ENCODE assay signal across 21 cellular contexts in the genomic region with DNA sequence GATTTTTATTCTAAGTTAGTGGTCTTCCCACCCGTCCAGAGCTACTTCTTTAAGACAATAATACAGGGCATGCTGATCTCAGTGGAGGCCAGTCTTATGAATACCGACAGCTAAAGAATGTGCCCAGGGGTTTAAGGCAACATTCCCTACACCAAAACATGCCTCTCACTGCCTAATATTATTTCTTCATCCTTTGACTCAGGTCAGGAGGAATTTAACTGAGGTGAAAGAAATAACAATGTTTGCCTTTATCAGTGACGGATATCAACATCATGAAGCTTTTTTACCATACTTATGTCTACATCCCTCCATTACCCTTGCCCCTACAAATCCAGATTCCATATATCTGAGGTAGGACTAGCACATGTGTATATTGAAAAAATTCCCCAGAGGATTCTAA. TPM values are rescaled to one million over a fixed set of nuclear protein-coding genes. Genes with fewer than 3 reads are reported as not detected.
DNase-seq lines count a peak whose midpoint lies in the region; ATAC-seq and TF ChIP-seq lines count a peak whose summit lies in the region.
"Had no signal": no experiment of that assay in that cellular context is flagged by ENCODE, and none has a peak within 500 bp of the region (broad histone marks: within the 10 kb centered on the region; RNA-seq: fewer than 3 reads in every experiment).

No MANE protein-coding gene starts in this region.

- H3K4me2 ChIP-seq in SK-N-SH = no peak overlapping the region

- no peaks in the 10 kb centered on the region for H3K4me1 Mint-ChIP-seq in Calu3 (ENCODE audit: low read depth, unreplicated experiment)
- peaks cover 0 to 4% of the 10 kb centered on the region in 2 donors for H3K4me1 Mint-ChIP-seq in natural killer cell treated with Interleukin-12 subunit alpha and Interleukin-12 subunit beta and Interleukin-15 and Interleukin-18, amount 100 ng/mL, for 72 hours (ENCODE audit: low read depth in 2 of 2)
- H3K4me1 Mint-ChIP-seq: activated B cell treated with CpG ODN at 0.5 μM for 24 hours had no signal

- no peak for TF ChIP-seq EP300 in SK-N-SH (IDR thresholded peaks at IDR 0.05; ENCODE audit: borderline replicate concordance in 1 of 2, low read depth in 1 of 2, low read length in 1 of 2)

- no peak overlapping the region for H3K27ac Mint-ChIP-seq in Calu3 (ENCODE audit: unreplicated experiment)
- no peak overlapping the region for H3K27ac Mint-ChIP-seq in natural killer cell treated with Interleukin-12 subunit alpha and Interleukin-12 subunit beta and Interleukin-15 and Interleukin-18, amount 100 ng/mL, for 72 hours
- H3K27ac Mint-ChIP-seq: activated B cell treated with CpG ODN at 0.5 μM for 24 hours, T-cell had no signal

- CTCF ChIA-PET in SK-N-SH (lab: Yijun Ruan, JAX) (interaction anchor here (0.8 to 7.3 kb wide), 13 partner anchors 25 to 633 kb away, joined by 3 to 428 read pairs (median 7); no protein-coding TSS in a partner anchor), Calu3 (lab: Charles Lee) (no interaction called here)

- BruUV-seq in Calu3 (replicated peaks; lab: Mats Ljungman, UMichigan) = no TSS peak

- no peak for TF ChIP-seq RAD21 in SK-N-SH (IDR thresholded peaks at IDR 0.05; ENCODE audit: low read length)

- H3K27me3 Mint-ChIP-seq in Calu3 (ENCODE audit: unreplicated experiment) = peaks cover 3% of the 10 kb centered on the region
- H3K27me3 Mint-ChIP-seq in natural killer cell treated with Interleukin-12 subunit alpha and Interleukin-12 subunit beta and Interleukin-15 and Interleukin-18, amount 100 ng/mL, for 72 hours = no peaks in the 10 kb centered on the region
- H3K27me3 Mint-ChIP-seq: activated B cell treated with CpG ODN at 0.5 μM for 24 hours, T-cell had no signal

- H3K4me1 ChIP-seq in SK-N-SH (ENCODE audit: control insufficient read depth in 1 of 2, insufficient read depth in 2 of 2, low read depth in 1 of 2, low read length in 1 of 2) (peaks cover 0 to 6% of the 10 kb centered on the region in 2 experiments; a peak in 1 of 4 replicates), tibial artery (peaks cover 0 to 26% (median 0%) of the 10 kb centered on the region in 4 donors)

- TF ChIP-seq CTCF in SK-N-SH (IDR thresholded peaks at IDR 0.05) = no peak
- TF ChIP-seq CTCF in astrocyte of the spinal cord (IDR thresholded peaks at IDR 0.05; ENCODE audit: low read depth, low read length) = no peak
- TF ChIP-seq CTCF in tibial artery (IDR thresholded peaks at IDR 0.05) = no peak
- no peak for TF ChIP-seq CTCF in Calu3 (IDR thresholded peaks at IDR 0.05; ENCODE audit: unreplicated experiment)

- H3K79me2 ChIP-seq in SK-N-SH (ENCODE audit: insufficient read depth) = no peaks in the 10 kb centered on the region

- POLR2A ChIA-PET in SK-N-SH (lab: Yijun Ruan, JAX) = no interaction called here

- H3K36me3 ChIP-seq in SK-N-SH (replicated peaks in 1 of 2; ENCODE audit: control insufficient read depth in 1 of 2, insufficient read depth in 2 of 2, low read length in 1 of 2) = no peaks in the 10 kb centered on the region
- H3K36me3 ChIP-seq in tibial artery = no peaks in the 10 kb centered on the region

- DNase-seq in SK-N-SH (no peak), astrocyte of the spinal cord (ENCODE audit: low read depth, low spot score) (peak; percentile 90), hepatic stellate cell (ENCODE audit: low spot score) (peak; percentile 48), tibial artery (no peak), posterior cingulate gyrus (no peak), Calu3 (no peak)
- no peak for DNase-seq in natural killer cell treated with Interleukin-12 subunit alpha and Interleukin-12 subunit beta and Interleukin-15 and Interleukin-18, amount 100 ng/mL, for 72 hours (ENCODE audit: low spot score)
- DNase-seq: activated B cell treated with CpG ODN at 0.5 μM for 24 hours; activated naive CD4-positive, alpha-beta T cell treated with Interleukin-2 at 50 U/mL for 16 hours; cerebellar nuclear complex; COR-L47; hypothalamus; KBM-7; NCI-H1417 treated with DMSO at 0.1 percent for 48 hours; OCI-M1; retina; stimulated activated naive CD4-positive, alpha-beta T cell; T-cell had no signal

- H3K36me3 Mint-ChIP-seq in Calu3 (ENCODE audit: insufficient read depth, unreplicated experiment) = no peaks in the 10 kb centered on the region
- no peaks in the 10 kb centered on the region for H3K36me3 Mint-ChIP-seq in natural killer cell treated with Interleukin-12 subunit alpha and Interleukin-12 subunit beta and Interleukin-15 and Interleukin-18, amount 100 ng/mL, for 72 hours
- H3K36me3 Mint-ChIP-seq: T-cell had no signal

- 49% methylated on average over 3 of the region's 3 CpGs for WGBS in SK-N-SH (ENCODE audit: low lambda C conversion rate)

- H3K27me3 ChIP-seq in SK-N-SH (ENCODE audit: insufficient read depth) (peaks cover 2% of the 10 kb centered on the region; the same call in 1 of the 2 replicates), tibial artery (no peaks in the 10 kb centered on the region)

- H3K9ac ChIP-seq in SK-N-SH = no peak overlapping the region

- no peaks in the 10 kb centered on the region for H3K9me3 Mint-ChIP-seq in Calu3 (ENCODE audit: low read depth, unreplicated experiment)
- no peaks in the 10 kb centered on the region for H3K9me3 Mint-ChIP-seq in natural killer cell treated with Interleukin-12 subunit alpha and Interleukin-12 subunit beta and Interleukin-15 and Interleukin-18, amount 100 ng/mL, for 72 hours

- H2AFZ ChIP-seq in SK-N-SH (ENCODE audit: low read depth) = no peak overlapping the region

- no peaks in the 10 kb centered on the region for H3K9me2 ChIP-seq in SK-N-SH

- H3K4me3 ChIP-seq in SK-N-SH (ENCODE audit: low read depth in 2 of 2, low read length in 1 of 2) (no peak overlapping the region), astrocyte of the spinal cord (ENCODE audit: low read depth, low read length) (no peak overlapping the region), tibial artery (no peak overlapping the region)

- H3K4me3 Mint-ChIP-seq in Calu3 (ENCODE audit: low read depth, unreplicated experiment) = no peak overlapping the region
- H3K4me3 Mint-ChIP-seq in natural killer cell treated with Interleukin-12 subunit alpha and Interleukin-12 subunit beta and Interleukin-15 and Interleukin-18, amount 100 ng/mL, for 72 hours = no peak overlapping the region
- H3K4me3 Mint-ChIP-seq: activated B cell treated with CpG ODN at 0.5 μM for 24 hours, T-cell had no signal

- ATAC-seq in SK-N-SH treated with all-trans-retinoic acid at 6 μM for 48 hours = no peak
- ATAC-seq in natural killer cell treated with Interleukin-12 subunit alpha and Interleukin-12 subunit beta and Interleukin-15 and Interleukin-18, amount 100 ng/mL, for 72 hours = no peak
- ATAC-seq: left lobe of liver, T-cell had no signal

- in situ Hi-C loops in astrocyte of the spinal cord (cut with HindIII; ENCODE audit: low sequenced_read_pairs) = no loop called here

- H3K27ac ChIP-seq in SK-N-SH (ENCODE audit: low read depth in 2 of 2, low read length in 1 of 2) (no peak overlapping the region), tibial artery (peak overlapping the region; percentile 40 to 53)
- H3K27ac ChIP-seq: 22Rv1 had no signal

- intact Hi-C loops in tibial artery (cut with DNase I; ENCODE audit: low total_unique reads) = loop anchor here (5.0 kb wide), 1 partner anchor 630 kb away; no protein-coding TSS in a partner anchor
- intact Hi-C loops in posterior cingulate gyrus (cut with DNase I) = no loop called here
- intact Hi-C loops in Calu3 (cut with micrococcal nuclease; ENCODE audit: unreplicated experiment) = no loop called here

- H3K9me3 ChIP-seq in SK-N-SH = no peaks in the 10 kb centered on the region
- H3K9me3 ChIP-seq in tibial artery = no peaks in the 10 kb centered on the region

- H4K20me1 ChIP-seq in SK-N-SH (ENCODE audit: insufficient read depth) = no peaks in the 10 kb centered on the region

- no peaks in the 10 kb centered on the region for H3F3A ChIP-seq in SK-N-SH (replicated peaks; ENCODE audit: insufficient read depth)

TF ChIP-seq in SK-N-SH, 30 proteins besides CTCF, POLR2A, EP300 and RAD21 (continues in another document):
- TF ChIP-seq, protein P1, sequence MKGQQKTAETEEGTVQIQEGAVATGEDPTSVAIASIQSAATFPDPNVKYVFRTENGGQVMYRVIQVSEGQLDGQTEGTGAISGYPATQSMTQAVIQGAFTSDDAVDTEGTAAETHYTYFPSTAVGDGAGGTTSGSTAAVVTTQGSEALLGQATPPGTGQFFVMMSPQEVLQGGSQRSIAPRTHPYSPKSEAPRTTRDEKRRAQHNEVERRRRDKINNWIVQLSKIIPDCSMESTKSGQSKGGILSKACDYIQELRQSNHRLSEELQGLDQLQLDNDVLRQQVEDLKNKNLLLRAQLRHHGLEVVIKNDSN (IDR thresholded peaks at IDR 0.05; ENCODE audit: borderline replicate concordance, low read depth) = no peak
- peak; percentile 18; the same call in 1 of the 2 replicates for TF ChIP-seq TCF12 (IDR thresholded peaks at IDR 0.05)

TF ChIP-seq in SK-N-SH treated with all-trans-retinoic acid at 6 μM for 48 hours, 23 proteins besides CTCF, POLR2A, EP300 and RAD21:
- TF ChIP-seq CSDC2 (CRISPR knock-in tag; IDR thresholded peaks at IDR 0.05) (no peak), ISL1 (CRISPR knock-in tag; IDR thresholded peaks at IDR 0.05) (no peak)
TF ChIP-seq in SK-N-SH treated with all-trans-retinoic acid at 6 μM for 48 hours: peak in this region for 0.

RNA-seq across cellular contexts. Expression of a gene that starts 33.3 kb away (rescaled TPM):
- 9.5 and 15.6 TPM in 2 replicates for polyA plus RNA-seq in SK-N-SH (2012; rRNA removed)
- polyA plus RNA-seq in SK-N-SH (2012; cell fraction: cytosol; rRNA removed) = 12.5 and 13.4 TPM in 2 replicates
- polyA plus RNA-seq in SK-N-SH (2012; cell fraction: nucleus; rRNA removed) = 16.9 and 22.4 TPM in 2 replicates
- 124 and 126 TPM in 2 replicates for total RNA-seq in Calu3 (2022)
- 100 to 1,000 TPM in 1 of 2 donors, 10 to 100 TPM in 1; 69.1 to 124 TPM for total RNA-seq in natural killer cell treated with Interleukin-12 subunit alpha and Interleukin-12 subunit beta and Interleukin-15 and Interleukin-18, amount 100 ng/mL, for 72 hours

Comparison
In these comparisons a context has a peak if more than half of its experiments do, and no peak if none do; other contexts are left out.
1. DNase-seq: peak in astrocyte of the spinal cord (single experiment) and hepatic stellate cell (single experiment); none in SK-N-SH (single experiment), tibial artery (0 of 2), posterior cingulate gyrus (0 of 10), Calu3 (single experiment) and natural killer cell treated with Interleukin-12 subunit alpha and Interleukin-12 subunit beta and Interleukin-15 and Interleukin-18, amount 100 ng/mL, for 72 hours (single experiment).
2. H3K27ac ChIP-seq: peak in tibial artery (2 of 2); none in SK-N-SH (0 of 2).